ENCODE assay signal across 10 cellular contexts in the genomic region with DNA sequence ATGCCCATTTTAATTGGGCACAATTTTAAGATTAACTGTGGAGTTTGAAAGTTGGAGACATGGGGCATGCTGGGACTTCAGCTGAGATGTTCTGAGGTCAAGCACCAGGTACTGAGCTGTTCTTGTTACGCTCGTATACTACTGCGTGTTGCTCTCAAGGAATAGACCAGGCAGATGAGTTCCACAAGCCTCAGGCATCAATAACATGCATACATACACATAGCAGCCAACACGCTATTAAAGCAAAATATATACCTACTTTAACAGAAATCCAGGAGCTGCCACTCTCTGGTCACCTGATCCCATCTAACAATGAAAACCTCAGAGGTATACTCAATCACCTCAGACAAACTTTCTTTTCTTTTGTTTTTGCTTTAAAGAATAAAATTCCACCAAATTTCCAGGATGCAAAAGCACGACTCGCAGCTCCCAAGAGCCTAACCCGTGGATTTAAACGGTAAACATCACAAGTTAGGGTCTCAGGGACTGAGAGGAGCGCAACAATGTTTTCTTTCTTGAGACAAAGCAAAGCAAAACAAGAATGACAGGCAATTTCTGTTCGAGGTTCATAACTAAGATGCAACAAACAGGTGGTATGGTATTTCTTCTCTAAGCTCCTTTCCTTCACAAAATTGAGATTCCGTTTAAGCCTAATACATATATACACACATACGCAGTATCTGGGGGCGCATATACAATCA.
DNase-seq lines count a peak whose midpoint lies in the region; ATAC-seq and TF ChIP-seq lines count a peak whose summit lies in the region.
"Had no signal": no experiment of that assay in that cellular context is flagged by ENCODE, and none has a peak within 500 bp of the region (broad histone marks: within the 10 kb centered on the region; RNA-seq: fewer than 3 reads in every experiment).

No MANE protein-coding gene starts in this region.

- no peaks in the 10 kb centered on the region for H3K36me3 Mint-ChIP-seq in memory B cell

- H3K4me3 ChIP-seq in endocrine pancreas (ENCODE audit: control insufficient read depth, insufficient read depth, low read length) (peak overlapping the region; percentile 97), tibial artery (peak overlapping the region; percentile 64 to 68)

- POLR2A ChIA-PET in GM10248 (lab: Yijun Ruan, JAX): no interaction called here

- peak overlapping the region; percentile 80 to 91 for H3K27ac ChIP-seq in tibial artery

- no peak overlapping the region for H3K27ac Mint-ChIP-seq in memory B cell

- intact Hi-C loops in tibial artery (cut with DNase I; ENCODE audit: low total_unique reads): loop anchor here (5.0 to 10.0 kb wide), 4 partner anchors 55 to 442 kb away; no protein-coding TSS in a partner anchor

- DNase-seq in NCI-H1092 treated with DMSO at 0.1 percent for 48 hours (lab: John Stamatoyannopoulos, UW) (peak; percentile 85), memory B cell (ENCODE audit: low spot score in 2 of 2) (no peak), tibial artery (no peak), GM10248 (ENCODE audit: extremely low spot score) (no peak), NCI-H146 treated with DMSO at 0.1 percent for 48 hours (lab: John Stamatoyannopoulos, UW; ENCODE audit: unreplicated experiment) (no peak)
- no peak for DNase-seq in activated effector memory CD4-positive, alpha-beta T cell treated with anti-CD3 and anti-CD28 coated beads, Interleukin-2, amount 50 U/mL, for 16 hours
- DNase-seq: effector CD8-positive, alpha-beta T cell; NCI-H2029 treated with DMSO at 0.1 percent for 48 hours had no signal

- CTCF ChIA-PET in GM10248 (lab: Yijun Ruan, JAX): interaction anchor here (1.0 to 1.2 kb wide), 2 partner anchors 9 to 183 kb away, joined by 3 to 5 read pairs; no protein-coding TSS in a partner anchor

- H3K27me3 Mint-ChIP-seq in memory B cell: peaks cover 11% of the 10 kb centered on the region

- H3K36me3 ChIP-seq in endocrine pancreas (ENCODE audit: control insufficient read depth, insufficient read depth, low read length) (no peaks in the 10 kb centered on the region), tibial artery (no peaks in the 10 kb centered on the region)

- H3K27me3 ChIP-seq in endocrine pancreas (ENCODE audit: control insufficient read depth, insufficient read depth, low read length) (no peaks in the 10 kb centered on the region), tibial artery (no peaks in the 10 kb centered on the region)

- H3K9me3 Mint-ChIP-seq in memory B cell: peaks cover 3% of the 10 kb centered on the region

- ATAC-seq in memory B cell (ENCODE audit: low read depth) (no peak), GM19324 (IDR thresholded peaks at IDR 0.05; ENCODE audit: low FRiP score, unreplicated experiment) (no peak)

- TF ChIP-seq CTCF in tibial artery (IDR thresholded peaks at IDR 0.05) (no peak), GM10248 (IDR thresholded peaks at IDR 0.05; ENCODE audit: control extremely low read depth, extremely low read depth, low read depth, missing control alignments) (no peak)

- H3K9me3 ChIP-seq in endocrine pancreas (ENCODE audit: control insufficient read depth, low read length) (no peaks in the 10 kb centered on the region), tibial artery (no peaks in the 10 kb centered on the region)

- H3K4me1 ChIP-seq in endocrine pancreas (ENCODE audit: control insufficient read depth, insufficient read depth, low read length) (peaks cover 3% of the 10 kb centered on the region), tibial artery (peaks cover 0 to 33% (median 9%) of the 10 kb centered on the region in 4 donors)

- peak overlapping the region; percentile 4 for H3K4me3 Mint-ChIP-seq in memory B cell

- H3K9ac ChIP-seq in endocrine pancreas (ENCODE audit: control insufficient read depth, insufficient read depth, low read length): peak overlapping the region; percentile 31

- H3K4me1 Mint-ChIP-seq in memory B cell: peaks cover 7% of the 10 kb centered on the region
